9 cellular contexts compared by ENCODE assay signal in the genomic region with DNA sequence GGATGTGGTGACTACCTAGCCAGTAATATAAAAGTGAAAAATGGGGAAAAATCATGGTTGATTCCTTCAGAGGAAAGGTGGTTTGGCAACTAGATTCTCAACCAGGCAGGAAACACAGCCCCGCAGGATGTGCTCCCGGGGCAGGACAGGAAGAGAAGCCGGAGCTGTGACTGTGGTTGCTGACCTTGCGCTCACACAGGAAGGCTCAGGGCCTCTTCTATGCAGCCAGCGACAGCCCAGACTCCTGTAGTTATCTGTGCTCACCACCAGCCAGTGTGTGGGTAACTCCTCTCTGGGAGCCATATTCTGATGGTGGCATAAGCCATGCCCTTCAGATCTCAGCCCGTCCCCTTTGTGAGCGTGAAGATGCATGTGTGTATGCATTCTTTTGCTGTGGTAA. TPM values are rescaled to one million over a fixed set of nuclear protein-coding genes. Genes with fewer than 3 reads are reported as not detected.
DNase-seq lines count a peak whose midpoint lies in the region; ATAC-seq and TF ChIP-seq lines count a peak whose summit lies in the region.
"Had no signal": no experiment of that assay in that cellular context is flagged by ENCODE, and none has a peak within 500 bp of the region (broad histone marks: within the 10 kb centered on the region; RNA-seq: fewer than 3 reads in every experiment).

No MANE protein-coding gene starts in this region.

- peak overlapping the region; percentile 48 for H3K4me3 ChIP-seq in CD4-positive, CD25-positive, alpha-beta regulatory T cell (ENCODE audit: low read depth, low read length)
- no peak overlapping the region for H3K4me3 ChIP-seq in Panc1 (ENCODE audit: low read depth in 2 of 2, low read length in 2 of 2)
- no peak overlapping the region for H3K4me3 ChIP-seq in brain microvascular endothelial cell (ENCODE audit: low read depth, low read length)

- POLR2A ChIA-PET in Panc1 (lab: Charles Lee) = interaction anchor here (0.6 kb wide), 1 partner anchor 33 kb away, joined by 14 read pairs; no protein-coding TSS in a partner anchor

- H3K27me3 ChIP-seq in CD4-positive, CD25-positive, alpha-beta regulatory T cell (ENCODE audit: control insufficient read depth, insufficient read depth, low read length) = no peaks in the 10 kb centered on the region
- no peaks in the 10 kb centered on the region for H3K27me3 ChIP-seq in Panc1 (ENCODE audit: control insufficient read depth, insufficient read depth, low read length)
- no peaks in the 10 kb centered on the region for H3K27me3 ChIP-seq in brain microvascular endothelial cell (replicated peaks)

- peaks cover 42% of the 10 kb centered on the region for H3K36me3 Mint-ChIP-seq in CD4-positive, CD25-positive, alpha-beta regulatory T cell

- H3K4me3 Mint-ChIP-seq in CD4-positive, CD25-positive, alpha-beta regulatory T cell = peak overlapping the region in 3 of 4 donors; percentile 36 to 56 (median 55)

- H3K4me1 Mint-ChIP-seq in CD4-positive, CD25-positive, alpha-beta regulatory T cell = peaks cover 26 to 39% (median 34%) of the 10 kb centered on the region in 4 donors

- peak; percentile 6 to 74 (median 19) for DNase-seq in CD4-positive, CD25-positive, alpha-beta regulatory T cell
- DNase-seq in Panc1 (ENCODE audit: low read depth, low spot score) = no peak
- peak; percentile 30 for DNase-seq in brain microvascular endothelial cell
- DNase-seq in lung microvascular endothelial cell (ENCODE audit: low read depth in 2 of 2) = peak; percentile 86 to 88
- no peak for DNase-seq in amniotic stem cell (lab: John Stamatoyannopoulos, UW)
- no peak for DNase-seq in HuH-7.5 (ENCODE audit: low spot score)
- DNase-seq: NCI-H446 had no signal

- H3K27ac ChIP-seq in CD4-positive, CD25-positive, alpha-beta regulatory T cell (ENCODE audit: insufficient read depth, low read length, poor library complexity, severe bottlenecking) = peak overlapping the region; percentile 84
- H3K27ac ChIP-seq in Panc1 (ENCODE audit: low read length) (no peak overlapping the region), brain microvascular endothelial cell (peak overlapping the region; percentile 79)

- H3K27ac Mint-ChIP-seq in CD4-positive, CD25-positive, alpha-beta regulatory T cell = peak overlapping the region; percentile 55 to 77 (median 69)

- H3K9me3 ChIP-seq in CD4-positive, CD25-positive, alpha-beta regulatory T cell (ENCODE audit: control insufficient read depth in 2 of 2, low read length in 2 of 2) = no peaks in the 10 kb centered on the region
- no peaks in the 10 kb centered on the region for H3K9me3 ChIP-seq in Panc1 (ENCODE audit: control insufficient read depth, insufficient read depth, low read depth, low read length)

- H3K27me3 Mint-ChIP-seq in CD4-positive, CD25-positive, alpha-beta regulatory T cell = no peaks in the 10 kb centered on the region

- H3K4me1 ChIP-seq in CD4-positive, CD25-positive, alpha-beta regulatory T cell (ENCODE audit: control insufficient read depth, insufficient read depth, low read length, poor library complexity, severe bottlenecking) = peaks cover 32% of the 10 kb centered on the region
- H3K4me1 ChIP-seq in Panc1 (ENCODE audit: control insufficient read depth, insufficient read depth, low read length) = no peaks in the 10 kb centered on the region

- no peak for TF ChIP-seq CTCF in Panc1 (IDR thresholded peaks at IDR 0.05)
- TF ChIP-seq CTCF in brain microvascular endothelial cell (IDR thresholded peaks at IDR 0.05; ENCODE audit: low read depth, low read length, missing control alignments) = no peak

- no TSS peak for BruUV-seq in Panc1 (replicated peaks; lab: Mats Ljungman, UMichigan)

- peak; percentile 24 to 42 for ATAC-seq in CD4-positive, CD25-positive, alpha-beta regulatory T cell (ENCODE audit: low read depth in 2 of 2)
- ATAC-seq in Panc1 = peak; percentile 71
- no peak for ATAC-seq in HG03196 (IDR thresholded peaks at IDR 0.05; ENCODE audit: unreplicated experiment)
- no peak for ATAC-seq in HG02938 (IDR thresholded peaks at IDR 0.05; ENCODE audit: unreplicated experiment)

- intact Hi-C loops in Panc1 (cut with micrococcal nuclease; ENCODE audit: unreplicated experiment) = no loop called here

- H3K36me3 ChIP-seq in CD4-positive, CD25-positive, alpha-beta regulatory T cell (ENCODE audit: control insufficient read depth, insufficient read depth, low read length) = peaks cover 36% of the 10 kb centered on the region
- H3K36me3 ChIP-seq in Panc1 (ENCODE audit: control insufficient read depth, insufficient read depth, low read length) (peaks cover 9% of the 10 kb centered on the region), brain microvascular endothelial cell (replicated peaks) (peaks cover 13% of the 10 kb centered on the region)

- in situ Hi-C loops in Panc1 (cut with HindIII; ENCODE audit: low pct_unique_long_range_greater_than_20kb, low sequenced_read_pairs) = no loop called here
- in situ Hi-C loops in brain microvascular endothelial cell (cut with HindIII; ENCODE audit: low pct_ligation_motif_present, low sequenced_read_pairs) = no loop called here

- H3K9me3 Mint-ChIP-seq in CD4-positive, CD25-positive, alpha-beta regulatory T cell = no peaks in the 10 kb centered on the region

- CTCF ChIA-PET in Panc1 (lab: Charles Lee) = no interaction called here

RNA-seq across cellular contexts. Expression of gene FSCN1, which starts 50.7 kb away (rescaled TPM):
- 7.9 TPM for total RNA-seq in CD4-positive, CD25-positive, alpha-beta regulatory T cell
- under 1 TPM in 2 of 4 donors, not detected in 2; 0.07 to 0.14 TPM for polyA plus RNA-seq in CD4-positive, CD25-positive, alpha-beta regulatory T cell
- total RNA-seq in Panc1 (2021; ENCODE audit: unreplicated experiment) = 327 TPM
- polyA plus RNA-seq in Panc1 (2012; ENCODE audit: insufficient read length) = 487 TPM
- total RNA-seq in lung microvascular endothelial cell = 220 and 298 TPM in 2 replicates

Comparison
In these comparisons a context has a peak if more than half of its experiments do, and no peak if none do; other contexts are left out.
1. ATAC-seq: peak in CD4-positive, CD25-positive, alpha-beta regulatory T cell (2 of 2) and Panc1 (single experiment); none in HG03196 (single experiment) and HG02938 (single experiment).
2. DNase-seq: peak in CD4-positive, CD25-positive, alpha-beta regulatory T cell (3 of 3), brain microvascular endothelial cell (single experiment) and lung microvascular endothelial cell (2 of 2); none in Panc1 (single experiment), amniotic stem cell (single experiment) and HuH-7.5 (single experiment).
3. RNA of gene FSCN1, which starts 50.7 kb away (total RNA-seq): 327 TPM in Panc1 (single experiment) and 220 to 298 TPM in lung microvascular endothelial cell; 7.9 TPM in CD4-positive, CD25-positive, alpha-beta regulatory T cell (single experiment); every median in the first group is over 10 times any median in the second.